9 cellular contexts compared by ENCODE assay signal in genomic region chr6:52566853-52567279, GRCh38. TPM values are rescaled to one million over a fixed set of nuclear protein-coding genes. Genes with fewer than 3 reads are reported as not detected.
A peak's percentile ranks its signal among the peaks of the same experiment; 100 is the strongest.
DNase-seq lines count a peak whose midpoint lies in the region; ATAC-seq and TF ChIP-seq lines count a peak whose summit lies in the region.
"Had no signal": no experiment of that assay in that cellular context is flagged by ENCODE, and none has a peak within 500 bp of the region (broad histone marks: within the 10 kb centered on the region; RNA-seq: fewer than 3 reads in every experiment).

No MANE protein-coding gene starts in this region.

- peak overlapping the region; percentile 91 for H3K27ac Mint-ChIP-seq in osteocyte (ENCODE audit: unreplicated experiment)
- H3K27ac Mint-ChIP-seq: activated CD4-positive, alpha-beta T cell treated with anti-CD3 and anti-CD28 coated beads for 36 hours had no signal

- peak overlapping the region; percentile 9 for H3K4me3 Mint-ChIP-seq in osteocyte (ENCODE audit: unreplicated experiment)
- H3K4me3 Mint-ChIP-seq: activated CD4-positive, alpha-beta T cell treated with anti-CD3 and anti-CD28 coated beads for 36 hours had no signal

- no peak overlapping the region for H2AFZ ChIP-seq in fibroblast of lung (ENCODE audit: low read length)

- ATAC-seq in GM21529 (IDR thresholded peaks at IDR 0.05; ENCODE audit: unreplicated experiment), result no peak
- ATAC-seq: activated CD4-positive, alpha-beta T cell treated with anti-CD3 and anti-CD28 coated beads for 36 hours had no signal

- peaks cover 0 to 37% (median 0%) of the 10 kb centered on the region in 4 donors for H3K4me1 ChIP-seq in Peyer's patch
- peaks cover 51% of the 10 kb centered on the region for H3K4me1 ChIP-seq in fibroblast of lung (ENCODE audit: control insufficient read depth, extremely low read depth, insufficient read depth, low read length)

- H4K20me1 ChIP-seq in fibroblast of lung (ENCODE audit: control insufficient read depth, extremely low read depth, insufficient read depth, low read length), result peaks cover 3% of the 10 kb centered on the region

- H3K27me3 Mint-ChIP-seq in osteocyte (ENCODE audit: unreplicated experiment), result no peaks in the 10 kb centered on the region
- H3K27me3 Mint-ChIP-seq: activated CD4-positive, alpha-beta T cell treated with anti-CD3 and anti-CD28 coated beads for 36 hours had no signal

- H3K36me3 ChIP-seq in Peyer's patch, result no peaks in the 10 kb centered on the region
- H3K36me3 ChIP-seq in fibroblast of lung (ENCODE audit: control insufficient read depth, insufficient read depth, low read length), result peaks cover 4% of the 10 kb centered on the region

- DNase-seq in ELF-1 (ENCODE audit: low read depth, low spot score) (peak; percentile 83), Peyer's patch (no peak), fibroblast of lung (ENCODE audit: low read depth in 2 of 2) (peak; percentile 92 to 99), osteocyte (ENCODE audit: extremely low spot score, unreplicated experiment) (no peak), NOMO-1 (lab: John Stamatoyannopoulos, UW; ENCODE audit: unreplicated experiment in 2 of 2) (no peak), DMS 273 (lab: John Stamatoyannopoulos, UW; ENCODE audit: unreplicated experiment) (no peak), NCI-H2107 (lab: John Stamatoyannopoulos, UW) (no peak)
- DNase-seq: activated CD4-positive, alpha-beta T cell treated with anti-CD3 and anti-CD28 coated beads for 36 hours had no signal

- no peaks in the 10 kb centered on the region for H3K9me3 ChIP-seq in Peyer's patch
- no peaks in the 10 kb centered on the region for H3K9me3 ChIP-seq in fibroblast of lung (ENCODE audit: control insufficient read depth, insufficient read depth, low read depth, low read length)

- H3K27ac ChIP-seq in Peyer's patch (peak overlapping the region in 3 of 4 donors; percentile 6 to 59 (median 14)), fibroblast of lung (ENCODE audit: insufficient read depth, low read length) (peak overlapping the region; percentile 87)

- H3K27me3 ChIP-seq in Peyer's patch (no peaks in the 10 kb centered on the region), fibroblast of lung (ENCODE audit: control insufficient read depth, insufficient read depth, low read length) (no peaks in the 10 kb centered on the region)

- H3K36me3 Mint-ChIP-seq in osteocyte (ENCODE audit: unreplicated experiment), result peaks cover 52% of the 10 kb centered on the region

- peaks cover 97% of the 10 kb centered on the region for H3K79me2 ChIP-seq in fibroblast of lung (ENCODE audit: control insufficient read depth, insufficient read depth, low read length)

- TF ChIP-seq CTCF in Peyer's patch (IDR thresholded peaks at IDR 0.05), result no peak
- TF ChIP-seq CTCF in fibroblast of lung (conservative IDR thresholded peaks at IDR 0.05 in 1 of 2, IDR thresholded peaks at IDR 0.05 in 1 of 2; ENCODE audit: low read depth in 1 of 2, low read length in 2 of 2), result no peak
- no peak for TF ChIP-seq CTCF in osteocyte (IDR thresholded peaks at IDR 0.05)

- H3K4me2 ChIP-seq in fibroblast of lung (ENCODE audit: extremely low read depth, insufficient read depth, low read length), result no peak overlapping the region

- no peak overlapping the region for H3K4me3 ChIP-seq in Peyer's patch
- H3K4me3 ChIP-seq in fibroblast of lung (replicated peaks in 1 of 4; ENCODE audit: control extremely low read depth in 1 of 4, insufficient read depth in 1 of 4, low read depth in 3 of 4, low read length in 4 of 4), result no peak overlapping the region

- no peak for TF ChIP-seq POLR2A in Peyer's patch (IDR thresholded peaks at IDR 0.05)

- H3K9me3 Mint-ChIP-seq in osteocyte (ENCODE audit: unreplicated experiment), result no peaks in the 10 kb centered on the region

- no peak overlapping the region for H3K9ac ChIP-seq in fibroblast of lung (ENCODE audit: insufficient read depth, low read length)

- H3K4me1 Mint-ChIP-seq in osteocyte (ENCODE audit: unreplicated experiment), result peaks cover 99% of the 10 kb centered on the region

RNA-seq across cellular contexts. Expression of gene TRAM2, which starts 10.0 kb away (rescaled TPM):
- total RNA-seq in Peyer's patch (10 to 100 TPM in 3 of 4 donors, 1 to 10 TPM in 1; 8.3 to 17.7 (median 14.7) TPM), fibroblast of lung (69.6 and 131 TPM in 2 replicates), osteocyte (320 and 339 TPM in 2 replicates)
- polyA plus RNA-seq in fibroblast of lung, result 155 and 252 TPM in 2 replicates
- 107 and 217 TPM in 2 replicates for polyA plus RNA-seq in fibroblast of lung (2012)
- 254 and 398 TPM in 2 replicates for polyA minus RNA-seq in fibroblast of lung (ENCODE audit: low replicate concordance)

Comparison
In these comparisons a context has a peak if more than half of its experiments do, and no peak if none do; other contexts are left out.
1. DNase-seq: peak in ELF-1 (single experiment) and fibroblast of lung (2 of 2); none in Peyer's patch (0 of 3), osteocyte (single experiment), NOMO-1 (0 of 2), DMS 273 (single experiment) and NCI-H2107 (single experiment).